17 cellular contexts compared by ENCODE assay signal in the genomic region with DNA sequence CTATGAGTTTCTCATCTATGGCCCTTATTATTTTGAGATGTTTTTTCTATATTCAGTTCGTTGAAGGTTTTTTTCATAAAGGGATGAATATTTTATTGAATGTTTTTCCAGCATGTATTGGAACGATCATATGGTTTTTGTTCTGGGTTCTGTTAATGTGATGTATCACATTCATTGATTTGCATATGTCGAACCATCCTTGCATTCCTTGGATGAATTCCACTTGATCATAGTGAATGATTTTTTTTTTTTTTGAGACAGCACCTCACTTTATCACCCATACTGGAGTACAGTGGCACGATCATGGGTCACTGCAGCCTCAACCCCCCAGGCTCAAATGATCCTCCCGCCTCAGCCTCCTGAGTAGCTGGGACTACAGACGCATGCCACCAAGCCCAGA.
"Had no signal": no experiment of that assay in that cellular context is flagged by ENCODE, and none has a peak within 500 bp of the region (broad histone marks: within the 10 kb centered on the region; RNA-seq: fewer than 3 reads in every experiment).

No MANE protein-coding gene starts in this region.

- H3K4me3 ChIP-seq: esophagus squamous epithelium, heart left ventricle, right atrium auricular region, skin epidermis, stomach had no signal

- DNase-seq: activated CD4-positive, alpha-beta T cell treated with anti-CD3 and anti-CD28 coated beads, Interleukin-2, amount 10 ng/mL, durations not matched to agents 24 days and 14 days; activated CD8-positive, alpha-beta memory T cell treated with anti-CD3 and anti-CD28 coated beads for 24 hours; activated naive CD4-positive, alpha-beta T cell treated with anti-CD3 and anti-CD28 coated beads, Interleukin-2, amount 10 ng/mL, durations not matched to agents 7 days and 5 days; amniotic stem cell; cerebellar nuclear complex; esophagus squamous epithelium; heart left ventricle; left colon; natural killer cell; nucleus accumbens; stimulated activated CD4-positive, alpha-beta T cell treated with anti-CD3 and anti-CD28 coated beads, Interleukin-4, amount 100 ng/mL, for 4 hours; stomach had no signal

- H3K27ac ChIP-seq: esophagus squamous epithelium, heart left ventricle, right atrium auricular region, skin epidermis, stomach had no signal

- H3K36me3 ChIP-seq: esophagus squamous epithelium, heart left ventricle, right atrium auricular region had no signal

- H3K27me3 ChIP-seq: esophagus squamous epithelium, heart left ventricle, right atrium auricular region, stomach had no signal

- H3K27me3 Mint-ChIP-seq: activated CD4-positive, alpha-beta T cell treated with anti-CD3 and anti-CD28 coated beads, Interleukin-2, amount 10 ng/mL, durations not matched to agents 24 days and 14 days; activated naive CD4-positive, alpha-beta T cell treated with anti-CD3 and anti-CD28 coated beads, Interleukin-2, amount 10 ng/mL, durations not matched to agents 7 days and 5 days; brain had no signal

- ATAC-seq: heart left ventricle, left colon, natural killer cell, WTC11 had no signal

- H3K27ac Mint-ChIP-seq: activated CD4-positive, alpha-beta T cell treated with anti-CD3 and anti-CD28 coated beads, Interleukin-2, amount 10 ng/mL, durations not matched to agents 24 days and 14 days; activated naive CD4-positive, alpha-beta T cell treated with anti-CD3 and anti-CD28 coated beads, Interleukin-2, amount 10 ng/mL, durations not matched to agents 7 days and 5 days; activated T-helper 2 cell treated with anti-CD3 and anti-CD28 coated beads, Interferon-gamma antibody, Interleukin-2, Interleukin-4, amounts not matched to agents 10 μg/mL and 5 μg/mL and 100 μg/mL, durations not matched to agents 14 hours and 24 hours and 36 hours; brain; WTC11 had no signal

- H3K4me3 Mint-ChIP-seq: activated CD4-positive, alpha-beta T cell treated with anti-CD3 and anti-CD28 coated beads, Interleukin-2, amount 10 ng/mL, durations not matched to agents 24 days and 14 days; activated naive CD4-positive, alpha-beta T cell treated with anti-CD3 and anti-CD28 coated beads, Interleukin-2, amount 10 ng/mL, durations not matched to agents 7 days and 5 days; brain; natural killer cell; WTC11 had no signal
